In the genomic region with DNA sequence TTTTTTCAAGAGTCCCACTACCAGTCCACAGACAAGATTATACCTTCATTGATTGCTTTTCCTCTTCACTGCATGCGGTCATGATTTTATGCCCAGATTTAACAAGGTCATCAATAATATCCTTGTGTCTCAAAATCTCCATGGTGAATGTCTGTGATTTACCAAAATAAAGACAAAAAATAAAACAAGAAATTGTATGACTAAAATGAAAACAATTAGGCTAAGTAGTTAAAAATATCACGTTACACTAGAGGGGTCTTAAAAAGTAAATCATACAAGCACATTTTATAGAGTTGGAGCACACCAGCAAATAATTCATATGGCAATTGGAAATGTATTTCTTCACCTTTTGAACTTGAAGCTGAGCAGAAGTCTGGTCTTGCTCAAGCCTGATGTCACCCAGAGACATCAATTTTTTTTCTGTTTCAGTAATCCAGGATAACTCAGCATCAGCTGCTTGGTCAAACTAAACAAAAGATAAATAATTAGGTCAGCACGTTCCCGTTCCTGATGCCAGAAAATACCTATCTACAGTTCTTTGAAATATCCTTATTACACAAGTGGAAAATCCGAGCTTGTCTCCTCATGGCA, we compare ENCODE assay signal across 11 cellular contexts.
DNase-seq lines count a peak whose midpoint lies in the region; ATAC-seq and TF ChIP-seq lines count a peak whose summit lies in the region.
"Had no signal": no experiment of that assay in that cellular context is flagged by ENCODE, and none has a peak within 500 bp of the region (broad histone marks: within the 10 kb centered on the region; RNA-seq: fewer than 3 reads in every experiment).

No MANE protein-coding gene starts in this region.

- no peaks in the 10 kb centered on the region for H3K27me3 ChIP-seq in gastroesophageal sphincter
- H3K27me3 ChIP-seq in stomach, result no peaks in the 10 kb centered on the region

- no TSS peak for BruUV-seq in OCI-LY7 (replicated peaks; lab: Mats Ljungman, UMichigan)

- TF ChIP-seq POLR2A in gastroesophageal sphincter (IDR thresholded peaks at IDR 0.05), result no peak
- no peak for TF ChIP-seq POLR2A in stomach (IDR thresholded peaks at IDR 0.05)

- POLR2A ChIA-PET in OCI-LY7 (lab: Charles Lee), result interaction anchor here (0.7 to 1.2 kb wide), 3 partner anchors 14 to 147 kb away, joined by 3 to 4 read pairs (median 3); no protein-coding TSS in a partner anchor

- H3K4me3 Mint-ChIP-seq in stimulated activated naive CD8-positive, alpha-beta T cell treated with anti-CD3 and anti-CD28 coated beads, Interleukin-15, amount 100 ng/mL, for 72 hours, result no peak overlapping the region
- H3K4me3 Mint-ChIP-seq: stimulated activated effector memory CD8-positive, alpha-beta T cell treated with anti-CD3 and anti-CD28 coated beads, Interleukin-12 subunit alpha, Interleukin-12 subunit beta, amount 100 ng/mL, for 72 hours had no signal

- intact Hi-C loops in OCI-LY7 (cut with micrococcal nuclease; ENCODE audit: unreplicated experiment), result no loop called here
- intact Hi-C loops in stomach (cut with DNase I; ENCODE audit: low total_unique reads), result no loop called here

- H3K27ac ChIP-seq in OCI-LY7 (ENCODE audit: low read depth, low read length, poor library complexity, severe bottlenecking) (no peak overlapping the region), gastroesophageal sphincter (peak overlapping the region; percentile 73 to 89 (median 86)), stomach (peak overlapping the region in 3 of 5 donors; percentile 3 to 63 (median 43))

- peak; percentile 88 for DNase-seq in NCI-H1092 treated with DMSO at 0.1 percent for 48 hours (lab: John Stamatoyannopoulos, UW)
- DNase-seq in OCI-LY7 (ENCODE audit: low spot score), result no peak
- DNase-seq in stomach, result no peak
- DNase-seq in stimulated activated naive CD8-positive, alpha-beta T cell treated with anti-CD3 and anti-CD28 coated beads, Interleukin-15, amount 100 ng/mL, for 72 hours, result no peak
- no peak for DNase-seq in T-helper 2 cell
- no peak for DNase-seq in GM13976 (ENCODE audit: low spot score)
- no peak for DNase-seq in SIG-M5 (lab: John Stamatoyannopoulos, UW)
- DNase-seq: aorta, MM.1S had no signal

- H4K20me1 ChIP-seq in OCI-LY7 (ENCODE audit: insufficient read depth, low read length), result no peaks in the 10 kb centered on the region

- H3K79me2 ChIP-seq in OCI-LY7 (ENCODE audit: insufficient read depth, low read depth, low read length), result no peaks in the 10 kb centered on the region; the same call in 1 of the 2 replicates

- WGBS in gastroesophageal sphincter (ENCODE audit: low coverage in 1 of 2), 2 donors, result 24 to 25% methylated on average over 5 of the region's 5 CpGs
- WGBS in stomach, 5 donors, result 53 to 67% (median 59%) methylated on average over 5 of the region's 5 CpGs

- TF ChIP-seq EP300 in gastroesophageal sphincter (IDR thresholded peaks at IDR 0.05) (no peak), stomach (IDR thresholded peaks at IDR 0.05) (no peak)

- H3K4me1 Mint-ChIP-seq in stimulated activated naive CD8-positive, alpha-beta T cell treated with anti-CD3 and anti-CD28 coated beads, Interleukin-15, amount 100 ng/mL, for 72 hours, result no peaks in the 10 kb centered on the region
- H3K4me1 Mint-ChIP-seq: stimulated activated effector memory CD8-positive, alpha-beta T cell treated with anti-CD3 and anti-CD28 coated beads, Interleukin-12 subunit alpha, Interleukin-12 subunit beta, amount 100 ng/mL, for 72 hours had no signal

- H3K4me1 ChIP-seq in OCI-LY7 (ENCODE audit: insufficient read depth, low read length, poor library complexity, severe bottlenecking) (peaks cover 12% of the 10 kb centered on the region), gastroesophageal sphincter (peaks cover 31 to 86% (median 41%) of the 10 kb centered on the region in 3 donors), stomach (peaks cover 0 to 57% (median 24%) of the 10 kb centered on the region in 4 donors)

- no peaks in the 10 kb centered on the region for H3K9me3 ChIP-seq in OCI-LY7 (ENCODE audit: low read length)
- H3K9me3 ChIP-seq in gastroesophageal sphincter, result no peaks in the 10 kb centered on the region
- no peaks in the 10 kb centered on the region for H3K9me3 ChIP-seq in stomach

- CTCF ChIA-PET in OCI-LY7 (lab: Charles Lee; ENCODE audit: unreplicated experiment), result no interaction called here

- H3K27ac Mint-ChIP-seq in stimulated activated naive CD8-positive, alpha-beta T cell treated with anti-CD3 and anti-CD28 coated beads, Interleukin-15, amount 100 ng/mL, for 72 hours, result peak overlapping the region in 1 of 2 donors; percentile 9
- H3K27ac Mint-ChIP-seq: stimulated activated effector memory CD8-positive, alpha-beta T cell treated with anti-CD3 and anti-CD28 coated beads, Interleukin-12 subunit alpha, Interleukin-12 subunit beta, amount 100 ng/mL, for 72 hours had no signal

- peak overlapping the region; percentile 13; the same call in 1 of the 2 replicates for H3K4me2 ChIP-seq in OCI-LY7 (ENCODE audit: low read length)

- no peak overlapping the region for H2AFZ ChIP-seq in OCI-LY7 (ENCODE audit: low read length)

- TF ChIP-seq CTCF in OCI-LY7 (conservative IDR thresholded peaks at IDR 0.05; ENCODE audit: low read length) (no peak), gastroesophageal sphincter (IDR thresholded peaks at IDR 0.05) (no peak), stomach (IDR thresholded peaks at IDR 0.05) (no peak), GM13976 (IDR thresholded peaks at IDR 0.05; ENCODE audit: borderline replicate concordance, control extremely low read depth, extremely low read depth, insufficient read depth, missing control alignments) (no peak)

- peaks cover 4 to 14% of the 10 kb centered on the region in 2 donors for H3K9me3 Mint-ChIP-seq in stimulated activated naive CD8-positive, alpha-beta T cell treated with anti-CD3 and anti-CD28 coated beads, Interleukin-15, amount 100 ng/mL, for 72 hours

- in situ Hi-C loops in GM13976 (cut with MboI; ENCODE audit: low sequenced_read_pairs, unreplicated experiment), result no loop called here

- ATAC-seq in gastroesophageal sphincter, result peak; percentile 72
- ATAC-seq in stimulated activated naive CD8-positive, alpha-beta T cell treated with anti-CD3 and anti-CD28 coated beads, Interleukin-15, amount 100 ng/mL, for 72 hours, result no peak
- ATAC-seq: stimulated activated effector memory CD8-positive, alpha-beta T cell treated with anti-CD3 and anti-CD28 coated beads, Interleukin-12 subunit alpha, Interleukin-12 subunit beta, amount 100 ng/mL, for 72 hours had no signal

- no peaks in the 10 kb centered on the region; the same call in 1 of the 2 replicates for H3K36me3 ChIP-seq in OCI-LY7 (ENCODE audit: insufficient read depth, low read length)
- peaks cover 0 to 44% of the 10 kb centered on the region in 2 donors for H3K36me3 ChIP-seq in gastroesophageal sphincter
- peaks cover 3 to 38% (median 26%) of the 10 kb centered on the region in 4 donors for H3K36me3 ChIP-seq in stomach

- H3K4me3 ChIP-seq in OCI-LY7 (ENCODE audit: low read depth, low read length, poor library complexity, severe bottlenecking), result no peak overlapping the region
- no peak overlapping the region for H3K4me3 ChIP-seq in gastroesophageal sphincter
- no peak overlapping the region for H3K4me3 ChIP-seq in stomach

- no peaks in the 10 kb centered on the region for H3K9me2 ChIP-seq in OCI-LY7 (ENCODE audit: insufficient read depth, low read length)

- H3K27me3 Mint-ChIP-seq in stimulated activated naive CD8-positive, alpha-beta T cell treated with anti-CD3 and anti-CD28 coated beads, Interleukin-15, amount 100 ng/mL, for 72 hours, result peaks cover 7% of the 10 kb centered on the region
